20 cellular contexts compared by ENCODE assay signal in genomic region chr1:229275005-229275404, GRCh38.
"Had no signal": no experiment of that assay in that cellular context is flagged by ENCODE, and none has a peak within 500 bp of the region (broad histone marks: within the 10 kb centered on the region; RNA-seq: fewer than 3 reads in every experiment).

No MANE protein-coding gene starts in this region.

- H3K36me3 ChIP-seq: colonic mucosa, heart left ventricle, tibial nerve had no signal

- H3K4me3 ChIP-seq: colonic mucosa, heart left ventricle, testis, tibial nerve had no signal

- H3K27me3 ChIP-seq: colonic mucosa, heart left ventricle, testis, tibial nerve had no signal

- H3K27ac ChIP-seq: testis had no signal

- H3K9me3 ChIP-seq: colonic mucosa, heart left ventricle, testis, tibial nerve had no signal

- DNase-seq: colonic mucosa; dermis blood vessel endothelial cell; effector CD4-positive, alpha-beta T cell; endodermal cell; erythroblast; foreskin melanocyte; heart left ventricle; hypothalamus; kidney glomerular epithelial cell; mesendoderm; naive B cell; posterior cingulate gyrus; right cardiac atrium; stimulated activated CD4-positive, alpha-beta T cell treated with anti-CD3 and anti-CD28 coated beads, Interleukin-4, amount 100 ng/mL, for 1 hour; stimulated activated CD8-positive, alpha-beta memory T cell treated with anti-CD3 and anti-CD28 coated beads, Interleukin-4, amount 100 ng/mL, for 48 hours; testis had no signal

- FAIRE-seq: endothelial cell of umbilical vein, islet of Langerhans had no signal

- ATAC-seq: heart left ventricle; right cardiac atrium; stimulated activated memory B cell treated with anti-CD40 and anti-IgM and Interleukin-4, amounts not matched to agents 10 μg/mL and 1 μg/mL and 100 μg/mL, for 72 hours had no signal
